In the genomic region with DNA sequence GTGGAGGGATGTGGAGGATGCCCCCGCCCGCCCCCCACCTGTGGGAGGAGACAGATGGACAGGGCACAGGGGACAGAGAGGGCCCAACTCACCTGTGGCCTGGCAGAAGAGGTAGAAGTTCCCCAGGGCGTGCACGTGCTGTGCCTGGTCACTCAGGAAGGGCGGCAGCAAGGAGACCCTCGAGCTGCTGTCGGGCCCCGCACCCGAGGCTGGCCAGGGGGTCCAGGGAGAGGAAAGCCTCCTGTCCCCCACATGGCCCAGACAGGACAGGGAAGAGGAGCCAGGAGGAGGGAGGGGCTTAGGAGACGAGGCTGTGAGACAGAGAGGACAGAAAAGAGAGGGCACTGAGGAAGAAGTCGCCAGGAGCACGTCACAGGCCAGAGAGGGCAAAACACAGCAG, we compare ENCODE assay signal across 1 cellular context.
A peak's percentile ranks its signal among the peaks of the same experiment; 100 is the strongest.
TF ChIP-seq lines count a peak whose summit lies in the region.

No MANE protein-coding gene starts in this region.

TF ChIP-seq in HepG2, 621 proteins besides CTCF, POLR2A, EP300 and RAD21:
- TF ChIP-seq, protein P1, sequence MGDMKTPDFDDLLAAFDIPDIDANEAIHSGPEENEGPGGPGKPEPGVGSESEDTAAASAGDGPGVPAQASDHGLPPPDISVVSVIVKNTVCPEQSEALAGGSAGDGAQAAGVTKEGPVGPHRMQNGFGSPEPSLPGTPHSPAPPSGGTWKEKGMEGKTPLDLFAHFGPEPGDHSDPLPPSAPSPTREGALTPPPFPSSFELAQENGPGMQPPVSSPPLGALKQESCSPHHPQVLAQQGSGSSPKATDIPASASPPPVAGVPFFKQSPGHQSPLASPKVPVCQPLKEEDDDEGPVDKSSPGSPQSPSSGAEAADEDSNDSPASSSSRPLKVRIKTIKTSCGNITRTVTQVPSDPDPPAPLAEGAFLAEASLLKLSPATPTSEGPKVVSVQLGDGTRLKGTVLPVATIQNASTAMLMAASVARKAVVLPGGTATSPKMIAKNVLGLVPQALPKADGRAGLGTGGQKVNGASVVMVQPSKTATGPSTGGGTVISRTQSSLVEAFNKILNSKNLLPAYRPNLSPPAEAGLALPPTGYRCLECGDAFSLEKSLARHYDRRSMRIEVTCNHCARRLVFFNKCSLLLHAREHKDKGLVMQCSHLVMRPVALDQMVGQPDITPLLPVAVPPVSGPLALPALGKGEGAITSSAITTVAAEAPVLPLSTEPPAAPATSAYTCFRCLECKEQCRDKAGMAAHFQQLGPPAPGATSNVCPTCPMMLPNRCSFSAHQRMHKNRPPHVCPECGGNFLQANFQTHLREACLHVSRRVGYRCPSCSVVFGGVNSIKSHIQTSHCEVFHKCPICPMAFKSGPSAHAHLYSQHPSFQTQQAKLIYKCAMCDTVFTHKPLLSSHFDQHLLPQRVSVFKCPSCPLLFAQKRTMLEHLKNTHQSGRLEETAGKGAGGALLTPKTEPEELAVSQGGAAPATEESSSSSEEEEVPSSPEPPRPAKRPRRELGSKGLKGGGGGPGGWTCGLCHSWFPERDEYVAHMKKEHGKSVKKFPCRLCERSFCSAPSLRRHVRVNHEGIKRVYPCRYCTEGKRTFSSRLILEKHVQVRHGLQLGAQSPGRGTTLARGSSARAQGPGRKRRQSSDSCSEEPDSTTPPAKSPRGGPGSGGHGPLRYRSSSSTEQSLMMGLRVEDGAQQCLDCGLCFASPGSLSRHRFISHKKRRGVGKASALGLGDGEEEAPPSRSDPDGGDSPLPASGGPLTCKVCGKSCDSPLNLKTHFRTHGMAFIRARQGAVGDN (CRISPR knock-in tag; IDR thresholded peaks at IDR 0.05) = peak; percentile 15; the same call in 1 of the 2 replicates
- no peak for TF ChIP-seq ZNF564 (CRISPR knock-in tag; IDR thresholded peaks at IDR 0.05)
